In the genomic region with DNA sequence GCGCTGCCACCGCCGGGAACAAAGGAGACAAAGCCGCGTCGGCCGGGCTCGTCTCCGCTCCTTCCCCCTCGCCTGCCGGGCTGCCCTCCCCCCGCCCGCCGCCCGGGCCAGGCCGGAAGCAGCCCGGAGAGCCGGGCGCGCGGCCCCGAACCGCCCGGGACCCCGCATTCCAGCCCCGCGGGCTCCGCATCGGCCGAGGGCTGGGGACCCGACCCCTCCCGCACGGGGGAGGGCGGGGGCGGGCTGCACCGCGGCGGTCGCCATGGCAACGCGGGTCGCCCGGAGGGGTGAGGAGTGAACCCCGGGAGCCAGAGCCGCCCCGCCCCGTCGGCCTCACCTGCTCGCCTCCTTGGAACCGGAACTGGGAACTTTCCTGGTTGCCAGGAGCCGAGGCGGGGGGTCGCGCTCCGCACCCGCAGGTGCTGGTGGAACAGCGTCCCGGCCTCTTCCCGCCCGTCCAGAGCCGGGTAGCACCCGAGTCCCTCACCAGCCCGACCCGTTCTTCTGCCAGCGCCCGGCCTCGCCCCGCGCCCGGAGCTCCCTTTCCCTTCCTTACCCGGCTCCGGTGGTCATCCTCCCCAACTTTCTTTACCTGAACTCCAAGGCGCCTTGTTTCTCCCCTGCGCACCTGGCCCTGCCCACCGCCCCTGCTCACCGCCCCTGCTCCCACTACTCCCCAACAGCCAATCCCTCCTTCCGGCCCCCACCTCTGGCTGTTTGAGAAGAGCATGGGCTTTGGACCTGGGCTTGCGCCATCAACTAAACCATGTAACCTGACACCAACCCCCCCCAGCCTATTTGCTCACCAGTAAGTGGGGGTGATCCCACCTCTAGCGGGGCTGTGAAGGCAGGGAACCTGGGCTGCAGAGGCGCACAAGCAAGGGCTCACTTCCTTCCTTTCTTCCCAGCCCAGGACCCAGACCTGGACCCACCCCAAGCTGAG, we compare ENCODE assay signal across 1 cellular context.
TF ChIP-seq lines count a peak whose summit lies in the region.

A gene with protein sequence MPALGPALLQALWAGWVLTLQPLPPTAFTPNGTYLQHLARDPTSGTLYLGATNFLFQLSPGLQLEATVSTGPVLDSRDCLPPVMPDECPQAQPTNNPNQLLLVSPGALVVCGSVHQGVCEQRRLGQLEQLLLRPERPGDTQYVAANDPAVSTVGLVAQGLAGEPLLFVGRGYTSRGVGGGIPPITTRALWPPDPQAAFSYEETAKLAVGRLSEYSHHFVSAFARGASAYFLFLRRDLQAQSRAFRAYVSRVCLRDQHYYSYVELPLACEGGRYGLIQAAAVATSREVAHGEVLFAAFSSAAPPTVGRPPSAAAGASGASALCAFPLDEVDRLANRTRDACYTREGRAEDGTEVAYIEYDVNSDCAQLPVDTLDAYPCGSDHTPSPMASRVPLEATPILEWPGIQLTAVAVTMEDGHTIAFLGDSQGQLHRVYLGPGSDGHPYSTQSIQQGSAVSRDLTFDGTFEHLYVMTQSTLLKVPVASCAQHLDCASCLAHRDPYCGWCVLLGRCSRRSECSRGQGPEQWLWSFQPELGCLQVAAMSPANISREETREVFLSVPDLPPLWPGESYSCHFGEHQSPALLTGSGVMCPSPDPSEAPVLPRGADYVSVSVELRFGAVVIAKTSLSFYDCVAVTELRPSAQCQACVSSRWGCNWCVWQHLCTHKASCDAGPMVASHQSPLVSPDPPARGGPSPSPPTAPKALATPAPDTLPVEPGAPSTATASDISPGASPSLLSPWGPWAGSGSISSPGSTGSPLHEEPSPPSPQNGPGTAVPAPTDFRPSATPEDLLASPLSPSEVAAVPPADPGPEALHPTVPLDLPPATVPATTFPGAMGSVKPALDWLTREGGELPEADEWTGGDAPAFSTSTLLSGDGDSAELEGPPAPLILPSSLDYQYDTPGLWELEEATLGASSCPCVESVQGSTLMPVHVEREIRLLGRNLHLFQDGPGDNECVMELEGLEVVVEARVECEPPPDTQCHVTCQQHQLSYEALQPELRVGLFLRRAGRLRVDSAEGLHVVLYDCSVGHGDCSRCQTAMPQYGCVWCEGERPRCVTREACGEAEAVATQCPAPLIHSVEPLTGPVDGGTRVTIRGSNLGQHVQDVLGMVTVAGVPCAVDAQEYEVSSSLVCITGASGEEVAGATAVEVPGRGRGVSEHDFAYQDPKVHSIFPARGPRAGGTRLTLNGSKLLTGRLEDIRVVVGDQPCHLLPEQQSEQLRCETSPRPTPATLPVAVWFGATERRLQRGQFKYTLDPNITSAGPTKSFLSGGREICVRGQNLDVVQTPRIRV (N-terminal part only) (minus strand): TSS at position 671 of the 943 bp plus-strand sequence. CDS start 5,475 bp downstream, outside the sequence.

TF ChIP-seq in GM12878, 131 proteins besides CTCF, POLR2A, EP300 and RAD21 (continued from another document):
- TF ChIP-seq, protein P1, sequence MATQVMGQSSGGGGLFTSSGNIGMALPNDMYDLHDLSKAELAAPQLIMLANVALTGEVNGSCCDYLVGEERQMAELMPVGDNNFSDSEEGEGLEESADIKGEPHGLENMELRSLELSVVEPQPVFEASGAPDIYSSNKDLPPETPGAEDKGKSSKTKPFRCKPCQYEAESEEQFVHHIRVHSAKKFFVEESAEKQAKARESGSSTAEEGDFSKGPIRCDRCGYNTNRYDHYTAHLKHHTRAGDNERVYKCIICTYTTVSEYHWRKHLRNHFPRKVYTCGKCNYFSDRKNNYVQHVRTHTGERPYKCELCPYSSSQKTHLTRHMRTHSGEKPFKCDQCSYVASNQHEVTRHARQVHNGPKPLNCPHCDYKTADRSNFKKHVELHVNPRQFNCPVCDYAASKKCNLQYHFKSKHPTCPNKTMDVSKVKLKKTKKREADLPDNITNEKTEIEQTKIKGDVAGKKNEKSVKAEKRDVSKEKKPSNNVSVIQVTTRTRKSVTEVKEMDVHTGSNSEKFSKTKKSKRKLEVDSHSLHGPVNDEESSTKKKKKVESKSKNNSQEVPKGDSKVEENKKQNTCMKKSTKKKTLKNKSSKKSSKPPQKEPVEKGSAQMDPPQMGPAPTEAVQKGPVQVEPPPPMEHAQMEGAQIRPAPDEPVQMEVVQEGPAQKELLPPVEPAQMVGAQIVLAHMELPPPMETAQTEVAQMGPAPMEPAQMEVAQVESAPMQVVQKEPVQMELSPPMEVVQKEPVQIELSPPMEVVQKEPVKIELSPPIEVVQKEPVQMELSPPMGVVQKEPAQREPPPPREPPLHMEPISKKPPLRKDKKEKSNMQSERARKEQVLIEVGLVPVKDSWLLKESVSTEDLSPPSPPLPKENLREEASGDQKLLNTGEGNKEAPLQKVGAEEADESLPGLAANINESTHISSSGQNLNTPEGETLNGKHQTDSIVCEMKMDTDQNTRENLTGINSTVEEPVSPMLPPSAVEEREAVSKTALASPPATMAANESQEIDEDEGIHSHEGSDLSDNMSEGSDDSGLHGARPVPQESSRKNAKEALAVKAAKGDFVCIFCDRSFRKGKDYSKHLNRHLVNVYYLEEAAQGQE (IDR thresholded peaks at IDR 0.05; ENCODE audit: low read depth, low read length), result no peak
- TF ChIP-seq RUNX3 (IDR thresholded peaks at IDR 0.05; ENCODE audit: low read length) (no peak), SREBF2 (IDR thresholded peaks at IDR 0.05; ENCODE audit: low read length) (no peak), NR2F1 (conservative IDR thresholded peaks at IDR 0.05) (peak; percentile 80), FOXK2 (IDR thresholded peaks at IDR 0.05) (no peak), SMC3 (IDR thresholded peaks at IDR 0.05; ENCODE audit: borderline replicate concordance, low read length) (no peak)
- TF ChIP-seq, protein P2, sequence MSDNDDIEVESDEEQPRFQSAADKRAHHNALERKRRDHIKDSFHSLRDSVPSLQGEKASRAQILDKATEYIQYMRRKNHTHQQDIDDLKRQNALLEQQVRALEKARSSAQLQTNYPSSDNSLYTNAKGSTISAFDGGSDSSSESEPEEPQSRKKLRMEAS (IDR thresholded peaks at IDR 0.05; ENCODE audit: low read depth, low read length), result no peak
- TF ChIP-seq, protein P3, sequence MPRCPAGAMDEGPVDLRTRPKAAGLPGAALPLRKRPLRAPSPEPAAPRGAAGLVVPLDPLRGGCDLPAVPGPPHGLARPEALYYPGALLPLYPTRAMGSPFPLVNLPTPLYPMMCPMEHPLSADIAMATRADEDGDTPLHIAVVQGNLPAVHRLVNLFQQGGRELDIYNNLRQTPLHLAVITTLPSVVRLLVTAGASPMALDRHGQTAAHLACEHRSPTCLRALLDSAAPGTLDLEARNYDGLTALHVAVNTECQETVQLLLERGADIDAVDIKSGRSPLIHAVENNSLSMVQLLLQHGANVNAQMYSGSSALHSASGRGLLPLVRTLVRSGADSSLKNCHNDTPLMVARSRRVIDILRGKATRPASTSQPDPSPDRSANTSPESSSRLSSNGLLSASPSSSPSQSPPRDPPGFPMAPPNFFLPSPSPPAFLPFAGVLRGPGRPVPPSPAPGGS (IDR thresholded peaks at IDR 0.05; ENCODE audit: borderline replicate concordance, insufficient read depth, low read depth, low read length, poor library complexity, severe bottlenecking), result no peak
- TF ChIP-seq, protein P4, sequence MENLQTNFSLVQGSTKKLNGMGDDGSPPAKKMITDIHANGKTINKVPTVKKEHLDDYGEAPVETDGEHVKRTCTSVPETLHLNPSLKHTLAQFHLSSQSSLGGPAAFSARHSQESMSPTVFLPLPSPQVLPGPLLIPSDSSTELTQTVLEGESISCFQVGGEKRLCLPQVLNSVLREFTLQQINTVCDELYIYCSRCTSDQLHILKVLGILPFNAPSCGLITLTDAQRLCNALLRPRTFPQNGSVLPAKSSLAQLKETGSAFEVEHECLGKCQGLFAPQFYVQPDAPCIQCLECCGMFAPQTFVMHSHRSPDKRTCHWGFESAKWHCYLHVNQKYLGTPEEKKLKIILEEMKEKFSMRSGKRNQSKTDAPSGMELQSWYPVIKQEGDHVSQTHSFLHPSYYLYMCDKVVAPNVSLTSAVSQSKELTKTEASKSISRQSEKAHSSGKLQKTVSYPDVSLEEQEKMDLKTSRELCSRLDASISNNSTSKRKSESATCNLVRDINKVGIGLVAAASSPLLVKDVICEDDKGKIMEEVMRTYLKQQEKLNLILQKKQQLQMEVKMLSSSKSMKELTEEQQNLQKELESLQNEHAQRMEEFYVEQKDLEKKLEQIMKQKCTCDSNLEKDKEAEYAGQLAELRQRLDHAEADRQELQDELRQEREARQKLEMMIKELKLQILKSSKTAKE (IDR thresholded peaks at IDR 0.05; ENCODE audit: low read depth, poor library complexity, severe bottlenecking), result no peak
- TF ChIP-seq, protein P5, sequence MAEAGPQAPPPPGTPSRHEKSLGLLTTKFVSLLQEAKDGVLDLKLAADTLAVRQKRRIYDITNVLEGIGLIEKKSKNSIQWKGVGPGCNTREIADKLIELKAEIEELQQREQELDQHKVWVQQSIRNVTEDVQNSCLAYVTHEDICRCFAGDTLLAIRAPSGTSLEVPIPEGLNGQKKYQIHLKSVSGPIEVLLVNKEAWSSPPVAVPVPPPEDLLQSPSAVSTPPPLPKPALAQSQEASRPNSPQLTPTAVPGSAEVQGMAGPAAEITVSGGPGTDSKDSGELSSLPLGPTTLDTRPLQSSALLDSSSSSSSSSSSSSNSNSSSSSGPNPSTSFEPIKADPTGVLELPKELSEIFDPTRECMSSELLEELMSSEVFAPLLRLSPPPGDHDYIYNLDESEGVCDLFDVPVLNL (IDR thresholded peaks at IDR 0.05; ENCODE audit: low read depth, low read length), result no peak
